In the genomic region with DNA sequence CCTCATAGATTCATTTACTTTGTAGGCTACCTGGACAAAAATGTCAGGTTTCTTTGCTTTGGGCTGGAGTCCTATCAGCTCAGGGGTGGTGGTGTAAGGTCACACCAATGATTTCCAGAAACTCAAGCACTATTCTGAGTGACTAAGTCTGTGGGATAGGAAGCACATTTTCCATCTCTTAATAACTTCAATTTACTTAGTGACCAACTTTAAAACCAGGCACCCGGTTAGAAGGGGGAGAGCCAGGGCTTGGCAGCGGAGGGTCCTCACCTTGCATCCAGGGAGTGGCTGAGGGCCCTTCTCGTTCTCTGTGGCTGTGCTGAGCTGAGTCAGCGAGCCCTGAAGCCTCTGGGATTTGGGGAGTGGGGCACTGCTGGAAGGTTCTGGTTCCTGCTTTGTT, we compare ENCODE assay signal across 14 cellular contexts. TPM values are rescaled to one million over a fixed set of nuclear protein-coding genes. Genes with fewer than 3 reads are reported as not detected.
DNase-seq lines count a peak whose midpoint lies in the region; ATAC-seq and TF ChIP-seq lines count a peak whose summit lies in the region.
"Had no signal": no experiment of that assay in that cellular context is flagged by ENCODE, and none has a peak within 500 bp of the region (broad histone marks: within the 10 kb centered on the region; RNA-seq: fewer than 3 reads in every experiment).

No MANE protein-coding gene starts in this region.

- TF ChIP-seq CTCF in left ventricle myocardium inferior (IDR thresholded peaks at IDR 0.05; ENCODE audit: borderline replicate concordance): no peak
- TF ChIP-seq CTCF in vagina (IDR thresholded peaks at IDR 0.05): no peak
- no peak for TF ChIP-seq CTCF in omental fat pad (IDR thresholded peaks at IDR 0.05)

- no peaks in the 10 kb centered on the region for H3K4me1 Mint-ChIP-seq in T-helper 2 cell treated with Interferon-gamma antibody and Interleukin-4, amounts not matched to agents 5 μg/mL and 100 μg/mL, for 36 hours (ENCODE audit: low read depth)

- H3K4me3 ChIP-seq in left ventricle myocardium inferior (no peak overlapping the region), vagina (no peak overlapping the region)
- H3K4me3 ChIP-seq: lower lobe of right lung had no signal

- H3K9me3 ChIP-seq in left ventricle myocardium inferior (replicated peaks) (no peaks in the 10 kb centered on the region), vagina (no peaks in the 10 kb centered on the region)
- H3K9me3 ChIP-seq: lower lobe of right lung had no signal

- no peaks in the 10 kb centered on the region for H3K36me3 Mint-ChIP-seq in T-helper 2 cell treated with Interferon-gamma antibody and Interleukin-4, amounts not matched to agents 5 μg/mL and 100 μg/mL, for 36 hours (ENCODE audit: low read depth)

- TF ChIP-seq POLR2A in vagina (IDR thresholded peaks at IDR 0.05): no peak

- ATAC-seq in left cardiac atrium (no peak), omental fat pad (ENCODE audit: low FRiP score) (no peak), sciatic nerve (no peak)
- ATAC-seq: effector memory CD8-positive, alpha-beta T cell had no signal

- no peak overlapping the region for H3K27ac Mint-ChIP-seq in T-helper 2 cell treated with Interferon-gamma antibody and Interleukin-4, amounts not matched to agents 5 μg/mL and 100 μg/mL, for 36 hours
- H3K27ac Mint-ChIP-seq: effector memory CD8-positive, alpha-beta T cell had no signal

- H3K4me3 Mint-ChIP-seq in T-helper 2 cell treated with Interferon-gamma antibody and Interleukin-4, amounts not matched to agents 5 μg/mL and 100 μg/mL, for 36 hours: no peak overlapping the region
- H3K4me3 Mint-ChIP-seq: effector memory CD8-positive, alpha-beta T cell had no signal

- intact Hi-C loops in left ventricle myocardium inferior (cut with micrococcal nuclease) (no loop called here), left cardiac atrium (cut with DNase I) (no loop called here), vagina (cut with DNase I) (no loop called here), sciatic nerve (cut with DNase I) (no loop called here)

- no peaks in the 10 kb centered on the region for H3K9me3 Mint-ChIP-seq in T-helper 2 cell treated with Interferon-gamma antibody and Interleukin-4, amounts not matched to agents 5 μg/mL and 100 μg/mL, for 36 hours
- H3K9me3 Mint-ChIP-seq: effector memory CD8-positive, alpha-beta T cell had no signal

- H3K4me1 ChIP-seq in left ventricle myocardium inferior (peaks cover 100% of the 10 kb centered on the region), vagina (peaks cover 97% of the 10 kb centered on the region)

- H3K27me3 ChIP-seq in left ventricle myocardium inferior (ENCODE audit: low read depth) (no peaks in the 10 kb centered on the region), vagina (no peaks in the 10 kb centered on the region)

- peaks cover 13% of the 10 kb centered on the region for H3K36me3 ChIP-seq in left ventricle myocardium inferior
- H3K36me3 ChIP-seq in vagina: no peaks in the 10 kb centered on the region
- H3K36me3 ChIP-seq: lower lobe of right lung, WERI-Rb-1 had no signal

- DNase-seq in left ventricle myocardium inferior (no peak), left cardiac atrium (no peak), epithelial cell of prostate (ENCODE audit: low read depth, low spot score) (no peak), pons (ENCODE audit: low spot score) (peak; percentile 23), vagina (ENCODE audit: extremely low spot score in 2 of 2) (no peak), omental fat pad (ENCODE audit: low spot score) (no peak), sciatic nerve (ENCODE audit: low spot score) (no peak)
- no peak for DNase-seq in T-helper 2 cell treated with Interferon-gamma antibody and Interleukin-4, amounts not matched to agents 5 μg/mL and 100 μg/mL, for 36 hours (ENCODE audit: low spot score)
- DNase-seq: activated CD8-positive, alpha-beta memory T cell treated with anti-CD3 and anti-CD28 coated beads, Interleukin-2, amount 50 U/mL, for 48 hours; effector memory CD8-positive, alpha-beta T cell; KG1; trophoblast cell had no signal

- H3K27me3 Mint-ChIP-seq in T-helper 2 cell treated with Interferon-gamma antibody and Interleukin-4, amounts not matched to agents 5 μg/mL and 100 μg/mL, for 36 hours (ENCODE audit: low read depth): peaks cover 5% of the 10 kb centered on the region

- H3K27ac ChIP-seq in left ventricle myocardium inferior (replicated peaks) (peak overlapping the region; percentile 51), epithelial cell of prostate (peak overlapping the region; percentile 39), vagina (peak overlapping the region; percentile 47)
- H3K27ac ChIP-seq: lower lobe of right lung, WERI-Rb-1 had no signal

RNA-seq across cellular contexts. Expression of a gene that starts 6.7 kb away (rescaled TPM):
- total RNA-seq in left ventricle myocardium inferior: 18.0 TPM
- total RNA-seq in left cardiac atrium: 10 to 100 TPM; 17.7 to 40.0 TPM
- 26.0 TPM for total RNA-seq in vagina
- total RNA-seq in omental fat pad: 10 to 100 TPM; 27.9 to 54.2 (median 34.2) TPM
- 36.5 TPM for total RNA-seq in sciatic nerve
